25 cellular contexts compared by ENCODE assay signal in the genomic region with DNA sequence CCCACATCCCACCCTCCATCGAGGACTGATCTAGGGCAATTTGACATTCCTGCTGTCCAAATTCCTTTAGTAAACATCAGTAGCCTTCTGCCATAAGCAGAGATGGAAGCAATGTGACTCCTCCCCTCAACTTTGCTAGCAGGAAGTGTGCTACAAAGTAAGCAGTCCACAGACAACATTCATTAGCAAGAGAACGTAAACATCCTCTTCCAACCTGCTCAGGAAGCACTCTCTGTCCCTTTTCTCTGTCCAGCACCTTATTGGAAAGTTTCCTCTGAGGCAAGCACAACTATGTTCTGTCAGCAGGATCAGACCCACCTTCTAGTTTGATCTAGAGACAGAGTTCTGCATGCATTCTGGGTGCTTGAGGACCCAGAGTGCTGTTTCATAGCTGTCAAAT. TPM values are rescaled to one million over a fixed set of nuclear protein-coding genes. Genes with fewer than 3 reads are reported as not detected.
DNase-seq lines count a peak whose midpoint lies in the region; ATAC-seq, FAIRE-seq and TF ChIP-seq lines count a peak whose summit lies in the region.
"Had no signal": no experiment of that assay in that cellular context is flagged by ENCODE, and none has a peak within 500 bp of the region (broad histone marks: within the 10 kb centered on the region; RNA-seq: fewer than 3 reads in every experiment).

No MANE protein-coding gene starts in this region.

- no peak for DNase-seq in GM12892 (ENCODE audit: insufficient read length)
- DNase-seq in OCI-LY7 (ENCODE audit: low spot score) = peak; percentile 16
- DNase-seq in iPS-NIHi11 (ENCODE audit: low spot score) = peak; percentile 14
- no peak for DNase-seq in mucosa of gallbladder (ENCODE audit: low spot score)
- no peak for DNase-seq in psoas muscle
- DNase-seq: ACHN; Caco-2; CD4-positive, alpha-beta memory T cell; DMS 273 treated with DMSO at 0.1 percent for 48 hours; EL; GF-D8; MV-4-11; NCI-H1105 treated with DMSO at 0.1 percent for 48 hours; NCI-H2029 treated with DMSO at 0.1 percent for 48 hours; NCI-H2171; NCI-H345; NCI-H524; Right ventricle myocardium superior had no signal

- WGBS in psoas muscle, 3 donors = 61 to 73% (median 68%) methylated on average over 2 of the region's 2 CpGs

- H3K4me2 ChIP-seq in OCI-LY7 (ENCODE audit: low read length) = no peak overlapping the region
- H3K4me2 ChIP-seq: BLaER1 treated with 17β-estradiol and CSF1 and Interleukin-3, amounts not matched to agents 10 nM and 100 nM; KMS-11 had no signal

- no peaks in the 10 kb centered on the region for H3K9me2 ChIP-seq in OCI-LY7 (ENCODE audit: insufficient read depth, low read length)

- peaks cover 8% of the 10 kb centered on the region for H3K4me1 ChIP-seq in OCI-LY7 (ENCODE audit: insufficient read depth, low read length, poor library complexity, severe bottlenecking)
- H3K4me1 ChIP-seq in psoas muscle = no peaks in the 10 kb centered on the region
- H3K4me1 ChIP-seq: Caco-2, HAP-1 had no signal

- no peak overlapping the region for H3K27ac ChIP-seq in OCI-LY7 (ENCODE audit: low read depth, low read length, poor library complexity, severe bottlenecking)
- no peak overlapping the region for H3K27ac ChIP-seq in psoas muscle
- H3K27ac ChIP-seq: BLaER1 treated with 17β-estradiol and CSF1 and Interleukin-3, amounts not matched to agents 10 nM and 100 nM; HL-60; KMS-11 had no signal

- H3K9me3 Mint-ChIP-seq in stimulated activated memory B cell treated with anti-CD40 and anti-IgM and Interleukin-4, amounts not matched to agents 10 μg/mL and 1 μg/mL and 100 μg/mL, for 72 hours = peaks cover 12% of the 10 kb centered on the region

- BruUV-seq in OCI-LY7 (replicated peaks; lab: Mats Ljungman, UMichigan) = no TSS peak

- no peaks in the 10 kb centered on the region for H4K20me1 ChIP-seq in OCI-LY7 (ENCODE audit: insufficient read depth, low read length)
- H4K20me1 ChIP-seq: BLaER1 treated with 17β-estradiol and CSF1 and Interleukin-3, amounts not matched to agents 10 nM and 100 nM had no signal

- H2AFZ ChIP-seq in OCI-LY7 (ENCODE audit: low read length) = no peak overlapping the region

- no peaks in the 10 kb centered on the region for H3K27me3 Mint-ChIP-seq in stimulated activated memory B cell treated with anti-CD40 and anti-IgM and Interleukin-4, amounts not matched to agents 10 μg/mL and 1 μg/mL and 100 μg/mL, for 72 hours
- H3K27me3 Mint-ChIP-seq: CD4-positive, alpha-beta memory T cell had no signal

- peak; percentile 53 for FAIRE-seq in GM12892 (lab: Jason Lieb, UNC)

- H3K36me3 ChIP-seq in OCI-LY7 (ENCODE audit: insufficient read depth, low read length) = no peaks in the 10 kb centered on the region; the same call in 1 of the 2 replicates
- H3K36me3 ChIP-seq in psoas muscle (ENCODE audit: insufficient read depth in 1 of 2, low read depth in 1 of 2) = no peaks in the 10 kb centered on the region
- H3K36me3 ChIP-seq: HAP-1 had no signal

- peaks cover 30% of the 10 kb centered on the region for H3K36me3 Mint-ChIP-seq in stimulated activated memory B cell treated with anti-CD40 and anti-IgM and Interleukin-4, amounts not matched to agents 10 μg/mL and 1 μg/mL and 100 μg/mL, for 72 hours

- no peak overlapping the region for H3K4me3 ChIP-seq in OCI-LY7 (ENCODE audit: low read depth, low read length, poor library complexity, severe bottlenecking)
- no peak overlapping the region for H3K4me3 ChIP-seq in psoas muscle
- H3K4me3 ChIP-seq: BLaER1 treated with 17β-estradiol and CSF1 and Interleukin-3, amounts not matched to agents 10 nM and 100 nM; HAP-1 had no signal

- no peak for TF ChIP-seq CTCF in OCI-LY7 (conservative IDR thresholded peaks at IDR 0.05; ENCODE audit: low read length)
- TF ChIP-seq CTCF in psoas muscle (IDR thresholded peaks at IDR 0.05) = no peak

- ATAC-seq in GM18520 (IDR thresholded peaks at IDR 0.05; ENCODE audit: unreplicated experiment) (no peak), psoas muscle (no peak)
- no peak for ATAC-seq in stimulated activated memory B cell treated with anti-CD40 and anti-IgM and Interleukin-4, amounts not matched to agents 10 μg/mL and 1 μg/mL and 100 μg/mL, for 72 hours

- POLR2A ChIA-PET in OCI-LY7 (lab: Charles Lee) = interaction anchor here (0.5 to 1.6 kb wide), 9 partner anchors 9 to 179 kb away, joined by 3 to 5 read pairs (median 3); partner anchors contain the start of gene LRGUK

- intact Hi-C loops in OCI-LY7 (cut with micrococcal nuclease; ENCODE audit: unreplicated experiment) = no loop called here
- intact Hi-C loops in psoas muscle (cut with DNase I) = no loop called here

- H3K79me2 ChIP-seq in OCI-LY7 (ENCODE audit: insufficient read depth, low read depth, low read length) = no peaks in the 10 kb centered on the region

- no peak overlapping the region for H3K4me3 Mint-ChIP-seq in stimulated activated memory B cell treated with anti-CD40 and anti-IgM and Interleukin-4, amounts not matched to agents 10 μg/mL and 1 μg/mL and 100 μg/mL, for 72 hours
- H3K4me3 Mint-ChIP-seq: CD4-positive, alpha-beta memory T cell had no signal

- H3K9me3 ChIP-seq in OCI-LY7 (ENCODE audit: low read length) (no peaks in the 10 kb centered on the region), psoas muscle (no peaks in the 10 kb centered on the region)
- H3K9me3 ChIP-seq: Caco-2, HAP-1 had no signal

- H3K27ac Mint-ChIP-seq in stimulated activated memory B cell treated with anti-CD40 and anti-IgM and Interleukin-4, amounts not matched to agents 10 μg/mL and 1 μg/mL and 100 μg/mL, for 72 hours = no peak overlapping the region

- CTCF ChIA-PET in OCI-LY7 (lab: Charles Lee; ENCODE audit: unreplicated experiment) = no interaction called here

- TF ChIP-seq POLR2A in GM12892 (IDR thresholded peaks at IDR 0.05; ENCODE audit: low read depth, low read length) = no peak

- H3K4me1 Mint-ChIP-seq in stimulated activated memory B cell treated with anti-CD40 and anti-IgM and Interleukin-4, amounts not matched to agents 10 μg/mL and 1 μg/mL and 100 μg/mL, for 72 hours = peaks cover 1% of the 10 kb centered on the region
- H3K4me1 Mint-ChIP-seq: CD4-positive, alpha-beta memory T cell had no signal

- H3K27me3 ChIP-seq in psoas muscle (ENCODE audit: insufficient read depth in 3 of 3, low read length in 2 of 3) = no peaks in the 10 kb centered on the region
- H3K27me3 ChIP-seq: BLaER1 treated with 17β-estradiol and CSF1 and Interleukin-3, amounts not matched to agents 10 nM and 100 nM had no signal

RNA-seq across cellular contexts. Expression of gene LRGUK, which starts 48.1 kb away (rescaled TPM):
- 0.25 TPM for polyA plus RNA-seq in GM12892 (2012; ENCODE audit: missing spikeins)
- total RNA-seq in OCI-LY7 (2014; rRNA removed; shearing (Covaris generic)) = 0.36 and 0.95 TPM in 2 replicates
- 0.46 and 0.52 TPM in 2 replicates for total RNA-seq in OCI-LY7 (2022)
- 2.4 TPM for total RNA-seq in mucosa of gallbladder
- under 1 TPM; 0.07 to 0.43 (median 0.20) TPM for total RNA-seq in psoas muscle
- polyA plus RNA-seq in psoas muscle = under 1 TPM in 2 of 3 donors, not detected in 1; 0.13 to 0.17 TPM
- total RNA-seq: HT1080 had no signal
- polyA plus RNA-seq: CD4-positive, alpha-beta memory T cell had no signal

Comparison
In these comparisons a context has a peak if more than half of its experiments do, and no peak if none do; other contexts are left out.
1. DNase-seq: peak in OCI-LY7 (single experiment) and iPS-NIHi11 (single experiment); none in GM12892 (single experiment), mucosa of gallbladder (single experiment) and psoas muscle (0 of 2).